12 cellular contexts compared by ENCODE assay signal in the genomic region with DNA sequence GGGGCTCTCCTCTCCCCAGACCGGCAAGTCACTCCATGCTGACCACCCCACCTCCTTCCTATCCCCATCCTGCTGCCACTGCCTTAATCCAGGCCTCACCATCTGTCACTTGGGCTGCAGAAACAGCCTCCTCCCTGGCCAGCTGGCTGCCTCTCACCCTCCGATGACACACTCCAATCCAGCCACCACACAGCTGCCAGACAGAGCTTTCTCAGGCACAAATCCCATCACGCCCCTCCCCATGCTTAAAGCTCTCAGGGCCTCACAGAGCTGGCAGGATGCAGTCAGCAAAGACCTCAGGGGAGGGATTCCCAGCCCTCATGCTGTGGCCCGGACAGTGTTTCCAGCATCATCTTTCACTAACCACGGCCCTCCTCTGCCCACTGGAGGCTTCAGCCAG. TPM values are rescaled to one million over a fixed set of nuclear protein-coding genes. Genes with fewer than 3 reads are reported as not detected.
DNase-seq lines count a peak whose midpoint lies in the region; ATAC-seq and TF ChIP-seq lines count a peak whose summit lies in the region.
"Had no signal": no experiment of that assay in that cellular context is flagged by ENCODE, and none has a peak within 500 bp of the region (broad histone marks: within the 10 kb centered on the region; RNA-seq: fewer than 3 reads in every experiment).

No MANE protein-coding gene starts in this region.

- ATAC-seq in GM18498 (IDR thresholded peaks at IDR 0.05; ENCODE audit: unreplicated experiment) (no peak), GM21576 (IDR thresholded peaks at IDR 0.05; ENCODE audit: unreplicated experiment) (no peak)

- H2AK5ac ChIP-seq in mesendoderm (ENCODE audit: low read length): no peak overlapping the region

- peak; percentile 57 for DNase-seq in DMS53 (lab: John Stamatoyannopoulos, UW)
- DNase-seq in NCI-H446 (lab: John Stamatoyannopoulos, UW): peak; percentile 83 to 94
- peak; percentile 51 for DNase-seq in colonic mucosa
- peak; percentile 55 for DNase-seq in mesendoderm
- no peak for DNase-seq in stimulated activated CD4-positive, alpha-beta T cell treated with anti-CD3 and anti-CD28 coated beads, Interleukin-1b, Interleukin-23, amount 100 ng/mL, for 48 hours
- DNase-seq in kidney tubule cell (ENCODE audit: low spot score): no peak
- DNase-seq: CD4-positive, alpha-beta memory T cell; NCI-H1436 treated with DMSO at 0.1 percent for 48 hours; uterus had no signal

- H3K36me3 ChIP-seq in colonic mucosa (no peaks in the 10 kb centered on the region), mesendoderm (ENCODE audit: control insufficient read depth, insufficient read depth, low read length) (no peaks in the 10 kb centered on the region)
- H3K36me3 ChIP-seq: uterus had no signal

- H3K27me3 ChIP-seq in colonic mucosa (no peaks in the 10 kb centered on the region), mesendoderm (ENCODE audit: insufficient read depth, low read length, poor library complexity) (no peaks in the 10 kb centered on the region)
- H3K27me3 ChIP-seq: uterus had no signal

- no peaks in the 10 kb centered on the region for H3K79me2 ChIP-seq in mesendoderm (ENCODE audit: control insufficient read depth, insufficient read depth, low read length)

- H4K8ac ChIP-seq in mesendoderm (ENCODE audit: low read depth, low read length): no peak overlapping the region

- no peak overlapping the region for H3K56ac ChIP-seq in mesendoderm (ENCODE audit: low read length)

- no peak overlapping the region for H3K9ac ChIP-seq in colonic mucosa (ENCODE audit: low read depth in 2 of 2, low read length in 2 of 2)
- H3K9ac ChIP-seq in mesendoderm (ENCODE audit: low read length): no peak overlapping the region

- H2BK120ac ChIP-seq in mesendoderm (ENCODE audit: low read depth, low read length): no peak overlapping the region

- no peak overlapping the region for H2BK5ac ChIP-seq in mesendoderm (ENCODE audit: low read length)

- no peaks in the 10 kb centered on the region for H3K9me3 ChIP-seq in colonic mucosa
- H3K9me3 ChIP-seq: uterus had no signal

- no peaks in the 10 kb centered on the region for H3K79me1 ChIP-seq in mesendoderm (ENCODE audit: low read length)

- H2BK15ac ChIP-seq in mesendoderm (replicated peaks; ENCODE audit: low read depth): no peak overlapping the region

- TF ChIP-seq CTCF in colonic mucosa (IDR thresholded peaks at IDR 0.05): no peak

- H3K4ac ChIP-seq in mesendoderm (ENCODE audit: low read depth, low read length): no peak overlapping the region

- intact Hi-C loops in colonic mucosa (cut with DNase I): no loop called here

- H3K4me3 ChIP-seq in colonic mucosa (no peak overlapping the region), mesendoderm (ENCODE audit: low read length) (no peak overlapping the region)
- H3K4me3 ChIP-seq: uterus had no signal

- H3K23ac ChIP-seq in mesendoderm (ENCODE audit: low read length): no peak overlapping the region

- H3K4me2 ChIP-seq in mesendoderm (ENCODE audit: low read length): no peak overlapping the region

- H3K27ac ChIP-seq in colonic mucosa (no peak overlapping the region), mesendoderm (ENCODE audit: low read depth, low read length) (no peak overlapping the region)
- H3K27ac ChIP-seq: VCaP had no signal

- no peak overlapping the region for H4K5ac ChIP-seq in mesendoderm (ENCODE audit: low read length)

- H3K4me1 ChIP-seq in colonic mucosa (no peaks in the 10 kb centered on the region), mesendoderm (ENCODE audit: control insufficient read depth, low read depth, low read length) (no peaks in the 10 kb centered on the region)
- H3K4me1 ChIP-seq: uterus had no signal

- H3K18ac ChIP-seq in mesendoderm (ENCODE audit: low read length): no peak overlapping the region

- WGBS in mesendoderm (ENCODE audit: extremely low coverage, insufficient coverage, low lambda C conversion rate): no CpG with 5 or more reads among the region's 5 CpGs

RNA-seq across cellular contexts. Expression of a gene that starts 13.7 kb away (rescaled TPM):
- 1 to 10 TPM; 3.6 to 7.2 TPM for total RNA-seq in colonic mucosa
- 1.3 TPM for polyA plus RNA-seq in mesendoderm (2013, experiment 1 of 2)
- polyA plus RNA-seq in mesendoderm (2013, experiment 2 of 2): 1.4 TPM

RNA-seq across cellular contexts. Expression of a gene that starts 33.1 kb away (rescaled TPM):
- total RNA-seq in colonic mucosa: 10 to 100 TPM; 31.3 to 41.2 TPM
- polyA plus RNA-seq in mesendoderm (2013, experiment 1 of 2): 29.3 TPM
- 27.5 TPM for polyA plus RNA-seq in mesendoderm (2013, experiment 2 of 2)

RNA-seq across cellular contexts. Expression of a gene that starts 37.1 kb away (rescaled TPM):
- total RNA-seq in colonic mucosa: 1 to 10 TPM; 2.7 to 4.8 TPM
- polyA plus RNA-seq in mesendoderm (2013, experiment 1 of 2): 0.03 TPM
- polyA plus RNA-seq in mesendoderm (2013, experiment 2 of 2): 0.03 TPM
- total RNA-seq: CD4-positive, alpha-beta memory T cell had no signal
- polyA plus RNA-seq: CD4-positive, alpha-beta memory T cell had no signal

Comparison
In these comparisons a context has a peak if more than half of its experiments do, and no peak if none do; other contexts are left out.
1. DNase-seq: peak in DMS53 (single experiment), NCI-H446 (2 of 2), colonic mucosa (single experiment) and mesendoderm (single experiment); none in stimulated activated CD4-positive, alpha-beta T cell treated with anti-CD3 and anti-CD28 coated beads, Interleukin-1b, Interleukin-23, amount 100 ng/mL, for 48 hours (single experiment) and kidney tubule cell (single experiment).